ENCODE assay signal across 8 cellular contexts in the genomic region with DNA sequence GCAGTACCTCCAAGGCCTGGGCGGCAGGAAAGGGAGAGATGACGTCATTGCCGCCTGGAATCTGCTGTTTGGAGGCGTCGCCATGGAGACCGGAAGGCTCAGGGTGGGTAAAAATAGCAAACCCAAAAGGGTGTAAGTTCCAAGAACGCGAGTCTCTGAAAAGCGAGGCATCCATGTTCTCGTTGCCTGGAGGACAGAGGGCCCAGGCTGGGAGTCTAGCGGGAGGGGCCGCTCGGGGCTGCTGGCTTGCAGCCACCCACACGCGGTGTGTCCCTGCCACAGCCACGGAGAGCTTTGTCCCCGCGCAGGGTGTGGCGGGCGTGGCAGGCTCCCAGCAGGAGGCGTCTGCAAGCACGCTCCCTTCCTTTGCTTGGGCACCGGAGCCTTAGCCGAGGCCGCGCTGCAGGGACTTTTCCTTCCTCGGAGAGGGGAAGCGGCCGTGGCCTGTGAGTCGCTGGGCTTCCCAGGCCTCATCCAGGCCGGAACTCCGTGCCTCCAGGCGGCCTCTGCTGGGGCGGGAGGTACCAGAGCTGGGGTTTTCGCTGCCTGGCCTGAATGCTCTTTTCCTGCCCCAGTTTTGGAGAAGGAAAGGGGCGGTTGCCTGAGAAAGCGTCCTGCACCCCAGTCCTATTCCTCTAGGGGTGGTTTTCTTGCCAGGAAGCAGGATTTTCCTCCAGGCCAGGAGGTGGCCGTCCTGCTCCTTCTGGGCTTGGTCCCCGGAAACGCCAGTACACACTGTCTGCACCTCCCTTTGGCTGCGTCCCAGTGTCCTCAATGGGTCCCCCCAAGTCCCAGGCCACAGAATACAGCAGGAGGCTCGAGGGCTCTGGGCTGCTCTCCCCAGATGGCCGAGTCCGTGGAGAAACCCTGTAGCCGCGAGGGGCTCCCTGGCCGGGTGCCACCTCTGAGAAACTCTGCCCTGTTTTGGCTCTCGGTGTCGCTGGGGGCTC. TPM values are rescaled to one million over a fixed set of nuclear protein-coding genes. Genes with fewer than 3 reads are reported as not detected.
DNase-seq lines count a peak whose midpoint lies in the region; ATAC-seq and TF ChIP-seq lines count a peak whose summit lies in the region.

No MANE protein-coding gene starts in this region.

- no peaks in the 10 kb centered on the region for H3K4me1 Mint-ChIP-seq in activated naive CD8-positive, alpha-beta T cell treated with anti-CD3 and anti-CD28 coated beads for 36 hours
- peaks cover 0 to 5% (median 2%) of the 10 kb centered on the region in 4 donors for H3K4me1 Mint-ChIP-seq in naive thymus-derived CD8-positive, alpha-beta T cell

- no peaks in the 10 kb centered on the region for H3K9me3 ChIP-seq in NT2/D1 (ENCODE audit: insufficient read depth, low read length)

- peak; percentile 23 for TF ChIP-seq CTCF in foreskin fibroblast (IDR thresholded peaks at IDR 0.05; ENCODE audit: low read depth, low read length)

- DNase-seq in NCI-H2029 (lab: John Stamatoyannopoulos, UW) (peak; percentile 24), NCI-H2029 treated with DMSO at 0.1 percent for 48 hours (lab: John Stamatoyannopoulos, UW) (no peak), NT2/D1 (ENCODE audit: low read depth, low spot score) (peak; percentile 84), foreskin fibroblast (peak; percentile 95 to 97), ureter (ENCODE audit: low spot score) (peak; percentile 89)
- peak; percentile 59 for DNase-seq in activated naive CD8-positive, alpha-beta T cell treated with anti-CD3 and anti-CD28 coated beads for 36 hours
- peak in 9 of 10 donors; percentile 39 to 84 (median 67) for DNase-seq in naive thymus-derived CD8-positive, alpha-beta T cell

- H3K27ac Mint-ChIP-seq in activated naive CD8-positive, alpha-beta T cell treated with anti-CD3 and anti-CD28 coated beads for 36 hours, result no peak overlapping the region
- H3K27ac Mint-ChIP-seq in naive thymus-derived CD8-positive, alpha-beta T cell, result peak overlapping the region in 3 of 10 donors; percentile 29 to 81 (median 40)

- no peaks in the 10 kb centered on the region for H3K27me3 ChIP-seq in NT2/D1 (ENCODE audit: insufficient read depth, insufficient read length)

- H3K36me3 Mint-ChIP-seq in activated naive CD8-positive, alpha-beta T cell treated with anti-CD3 and anti-CD28 coated beads for 36 hours, result no peaks in the 10 kb centered on the region
- H3K36me3 Mint-ChIP-seq in naive thymus-derived CD8-positive, alpha-beta T cell, result no peaks in the 10 kb centered on the region

- no peaks in the 10 kb centered on the region for H3K36me3 ChIP-seq in NT2/D1 (ENCODE audit: insufficient read depth, insufficient read length, low read length)

- POLR2A ChIA-PET in naive thymus-derived CD8-positive, alpha-beta T cell (lab: Charles Lee), result interaction anchor here (1.3 to 24.5 kb wide), 2 partner anchors 14 to 17 kb away, joined by 6 to 303 read pairs; a partner anchor contains a TSS

- ATAC-seq in naive thymus-derived CD8-positive, alpha-beta T cell, result peak; percentile 85 to 87
- no peak for ATAC-seq in GM21528 (IDR thresholded peaks at IDR 0.05; ENCODE audit: low FRiP score, unreplicated experiment)

- peak overlapping the region; percentile 7 for H3K4me3 Mint-ChIP-seq in activated naive CD8-positive, alpha-beta T cell treated with anti-CD3 and anti-CD28 coated beads for 36 hours
- H3K4me3 Mint-ChIP-seq in naive thymus-derived CD8-positive, alpha-beta T cell, result peak overlapping the region in 5 of 10 donors; percentile 24 to 55 (median 41)

- H3K4me3 ChIP-seq in NT2/D1 (ENCODE audit: insufficient read length, low read depth) (peak overlapping the region; percentile 30), foreskin fibroblast (ENCODE audit: low read depth in 1 of 2, low read length in 2 of 2) (peak overlapping the region; percentile 6 to 12)

- no peaks in the 10 kb centered on the region for H3K27me3 Mint-ChIP-seq in activated naive CD8-positive, alpha-beta T cell treated with anti-CD3 and anti-CD28 coated beads for 36 hours
- H3K27me3 Mint-ChIP-seq in naive thymus-derived CD8-positive, alpha-beta T cell, result no peaks in the 10 kb centered on the region

- H3K9me3 Mint-ChIP-seq in activated naive CD8-positive, alpha-beta T cell treated with anti-CD3 and anti-CD28 coated beads for 36 hours, result no peaks in the 10 kb centered on the region
- H3K9me3 Mint-ChIP-seq in naive thymus-derived CD8-positive, alpha-beta T cell, result no peaks in the 10 kb centered on the region

- H3K9ac ChIP-seq in NT2/D1 (ENCODE audit: insufficient read length, low read depth), result peak overlapping the region; percentile 79

- H3K4me1 ChIP-seq in NT2/D1 (ENCODE audit: insufficient read depth, insufficient read length), result peaks cover 24% of the 10 kb centered on the region

RNA-seq across cellular contexts. Expression of a gene that starts 15.3 kb away (rescaled TPM):
- 10 to 100 TPM; 25.4 to 27.3 TPM for total RNA-seq in activated naive CD8-positive, alpha-beta T cell treated with anti-CD3 and anti-CD28 coated beads for 36 hours
- total RNA-seq in naive thymus-derived CD8-positive, alpha-beta T cell, result 100 to 1,000 TPM in 1 of 2 experiments, 10 to 100 TPM in 1; 98.3 to 105 TPM
- under 1 TPM; 0.30 to 0.80 (median 0.53) TPM for polyA plus RNA-seq in naive thymus-derived CD8-positive, alpha-beta T cell
- 77.5 TPM for total RNA-seq in ureter

RNA-seq across cellular contexts. Expression of a gene that starts 18.2 kb away (rescaled TPM):
- total RNA-seq in activated naive CD8-positive, alpha-beta T cell treated with anti-CD3 and anti-CD28 coated beads for 36 hours, result 10 to 100 TPM; 69.3 to 71.4 TPM
- 10 to 100 TPM; 39.4 to 49.3 TPM for total RNA-seq in naive thymus-derived CD8-positive, alpha-beta T cell
- polyA plus RNA-seq in naive thymus-derived CD8-positive, alpha-beta T cell, result 10 to 100 TPM; 70.1 to 76.6 (median 74.9) TPM
- total RNA-seq in ureter, result 52.3 TPM
